In the genomic region with DNA sequence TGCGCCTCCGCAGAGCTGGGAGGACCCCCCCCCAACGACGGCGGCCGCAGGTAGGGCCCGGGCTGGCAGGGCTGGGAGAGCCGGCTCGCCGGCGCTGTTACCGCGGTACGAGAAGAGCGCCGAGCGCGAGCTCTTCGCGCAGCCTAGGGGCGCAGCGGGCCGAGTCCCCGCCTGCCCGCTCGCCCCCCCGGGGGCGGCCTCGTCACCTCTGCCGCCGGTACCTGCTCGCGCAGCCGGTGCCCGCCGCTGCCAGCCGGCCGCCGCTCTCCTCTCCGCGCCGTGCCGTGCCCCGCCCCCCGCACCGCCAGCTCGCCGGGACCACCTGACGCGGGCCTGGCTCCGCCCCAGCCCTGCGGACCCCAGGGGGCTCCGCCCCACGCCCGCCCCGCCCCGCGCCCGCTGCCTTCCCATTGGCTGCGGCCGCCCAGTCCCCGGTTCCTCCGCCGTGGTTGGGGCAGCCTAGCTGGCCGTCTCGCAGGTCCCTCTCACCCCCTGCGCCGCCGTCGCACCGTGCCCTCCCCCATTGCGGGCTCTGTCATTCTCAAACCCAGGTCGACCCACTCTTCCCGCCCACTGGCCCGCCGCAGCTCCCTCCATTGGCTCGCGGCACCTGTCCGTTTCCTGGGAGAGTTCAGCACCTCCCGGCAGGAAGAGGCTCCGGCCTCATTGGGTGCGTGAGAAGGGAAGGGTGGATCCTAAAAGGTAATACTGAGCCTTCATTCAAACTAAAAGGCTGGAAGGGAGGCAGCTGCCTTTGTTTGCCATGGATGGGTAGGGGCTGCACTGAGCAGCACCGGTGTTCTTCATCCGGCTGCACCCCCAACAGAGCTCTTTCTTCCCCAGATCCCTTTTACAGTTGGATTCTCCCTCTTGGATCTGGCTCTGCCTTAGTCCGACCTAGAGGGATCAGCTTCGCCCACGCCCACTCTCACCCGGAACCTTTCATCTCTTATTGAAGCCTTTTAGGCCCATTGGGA, we compare ENCODE assay signal across 8 cellular contexts. TPM values are rescaled to one million over a fixed set of nuclear protein-coding genes. Genes with fewer than 3 reads are reported as not detected.
DNase-seq lines count a peak whose midpoint lies in the region; ATAC-seq, FAIRE-seq and TF ChIP-seq lines count a peak whose summit lies in the region.

Gene MAP3K9 (minus strand): TSS at position 276 of the 977 bp plus-strand sequence. CDS start 342 bp downstream, outside the sequence.

- ATAC-seq in GM19043 (IDR thresholded peaks at IDR 0.05; ENCODE audit: low read depth, unreplicated experiment) (peak; percentile 86), HG03354 (IDR thresholded peaks at IDR 0.05; ENCODE audit: poor library complexity, severe bottlenecking, unreplicated experiment) (peak; percentile 83), HepG2 (peak; percentile 93)
- ATAC-seq in activated CD4-positive, alpha-beta T cell treated with anti-CD3 and anti-CD28 coated beads for 36 hours, result peak; percentile 87

- H3K9me3 ChIP-seq in colonic mucosa (no peaks in the 10 kb centered on the region), HepG2 (ENCODE audit: low read length) (no peaks in the 10 kb centered on the region)

- peak within 1 kb of the TSS; percentile 90 for H3K4me2 ChIP-seq in HepG2 (ENCODE audit: low read depth, low read length)

- DNase-seq in AG20443 (ENCODE audit: low spot score) (peak; percentile 69), NCI-H446 (lab: John Stamatoyannopoulos, UW) (peak; percentile 93 to 97), colonic mucosa (peak; percentile 97), HepG2 (ENCODE audit: low spot score) (peak; percentile 96)
- DNase-seq in activated CD4-positive, alpha-beta T cell treated with anti-CD3 and anti-CD28 coated beads for 36 hours, result peak; percentile 96
- peak; percentile 88 for DNase-seq in stimulated activated CD4-positive, alpha-beta T cell treated with anti-CD3 and anti-CD28 coated beads, Interleukin-4, amount 100 ng/mL, for 1 hour

- no peak within 1 kb of the TSS for H3K4me3 Mint-ChIP-seq in activated CD4-positive, alpha-beta T cell treated with anti-CD3 and anti-CD28 coated beads for 36 hours

- 0 out of 2 replicates have a peak, but pooled peaks have one; percentile 36 for TF ChIP-seq RAD21 in HepG2 (CRISPR knock-in tag; IDR thresholded peaks at IDR 0.05)

- no peaks in the 10 kb centered on the region for H3K9me3 Mint-ChIP-seq in activated CD4-positive, alpha-beta T cell treated with anti-CD3 and anti-CD28 coated beads for 36 hours (ENCODE audit: low read depth)

- no peaks in the 10 kb centered on the region for H3K27me3 Mint-ChIP-seq in activated CD4-positive, alpha-beta T cell treated with anti-CD3 and anti-CD28 coated beads for 36 hours

- TF ChIP-seq CTCF in colonic mucosa (IDR thresholded peaks at IDR 0.05), result no peak
- no peak for TF ChIP-seq CTCF in HepG2 (CRISPR knock-in tag; IDR thresholded peaks at IDR 0.05)

- POLR2A ChIA-PET in activated CD4-positive, alpha-beta T cell treated with anti-CD3 and anti-CD28 coated beads for 36 hours (lab: Charles Lee), result interaction anchor here (0.6 to 3.1 kb wide), 9 partner anchors 8 to 554 kb away, joined by 3 to 8 read pairs (median 3); partner anchors contain the start of gene PCNX1
- POLR2A ChIA-PET in HepG2 (lab: Yijun Ruan, JAX), result interaction anchor here (0.6 to 3.3 kb wide), 9 partner anchors 18 to 513 kb away, joined by 3 to 20 read pairs (median 6); partner anchors contain the start of gene PCNX1

- intact Hi-C loops in activated CD4-positive, alpha-beta T cell treated with anti-CD3 and anti-CD28 coated beads for 36 hours (cut with DNase I, micrococcal nuclease), result loop anchor here (1.0 to 5.0 kb wide), 11 partner anchors 8 to 1412 kb away; partner anchors contain the start of genes COX16 (in 1 of the 2), ERH (in 1 of the 2), MED6 (in 1 of the 2) and PCNX1 (in 1 of the 2)
- intact Hi-C loops in colonic mucosa (cut with DNase I) (no loop called here), HepG2 (cut with micrococcal nuclease; ENCODE audit: unreplicated experiment) (loop anchor here (1.0 to 5.0 kb wide), 3 partner anchors 8 to 167 kb away; partner anchors contain the start of gene TTC9)

- H3K36me3 Mint-ChIP-seq in activated CD4-positive, alpha-beta T cell treated with anti-CD3 and anti-CD28 coated beads for 36 hours (ENCODE audit: low read depth), result peaks cover 2% of the 10 kb centered on the region

- in situ Hi-C loops in HepG2 (cut with HindIII; ENCODE audit: extremely low pct_ligation_motif_present, low pct_unique_long_range_greater_than_20kb), result no loop called here

- peaks cover 26% of the 10 kb centered on the region for H3K79me2 ChIP-seq in HepG2 (ENCODE audit: insufficient read depth, low read length)

- peak; percentile 86 for FAIRE-seq in HepG2 (lab: Jason Lieb, UNC)

- peak; percentile 62 to 79 for TF ChIP-seq POLR2A in HepG2 (IDR thresholded peaks at IDR 0.05; ENCODE audit: insufficient read depth in 1 of 2, low read depth in 2 of 2, low read length in 2 of 2)

- peak within 1 kb of the TSS; percentile 22 for H3K27ac Mint-ChIP-seq in activated CD4-positive, alpha-beta T cell treated with anti-CD3 and anti-CD28 coated beads for 36 hours

- peaks cover 4% of the 10 kb centered on the region for H3K4me1 Mint-ChIP-seq in activated CD4-positive, alpha-beta T cell treated with anti-CD3 and anti-CD28 coated beads for 36 hours

- BruUV-seq in HepG2 (replicated peaks; lab: Mats Ljungman, UMichigan), result no TSS peak

- H2AFZ ChIP-seq in HepG2 (ENCODE audit: low read length), result peak within 1 kb of the TSS; percentile 33

- H3K27me3 ChIP-seq in colonic mucosa, result no peaks in the 10 kb centered on the region
- H3K27me3 ChIP-seq in HepG2 (ENCODE audit: control insufficient read depth in 1 of 2, insufficient read depth in 2 of 2, low read length in 2 of 2), result no peaks in the 10 kb centered on the region; a peak in 1 of 5 replicates

- H3K4me1 ChIP-seq in colonic mucosa (no peaks in the 10 kb centered on the region), HepG2 (ENCODE audit: insufficient read depth, low read length) (peaks cover 56% of the 10 kb centered on the region)

- peak within 1 kb of the TSS; percentile 61 to 77 for H3K9ac ChIP-seq in colonic mucosa (ENCODE audit: low read depth in 2 of 2, low read length in 2 of 2)
- peak within 1 kb of the TSS; percentile 71 for H3K9ac ChIP-seq in HepG2 (ENCODE audit: insufficient read depth, low read depth, low read length)

- peak within 1 kb of the TSS; percentile 85 for H3K4me3 ChIP-seq in colonic mucosa
- peak within 1 kb of the TSS; percentile 83 to 84 (median 83) for H3K4me3 ChIP-seq in HepG2 (replicated peaks in 1 of 3; ENCODE audit: insufficient read depth in 1 of 3, low read depth in 2 of 3, low read length in 3 of 3)

- H4K20me1 ChIP-seq in HepG2 (ENCODE audit: insufficient read depth, low read length), result no peaks in the 10 kb centered on the region; the same call in 1 of the 2 replicates

- H3K36me3 ChIP-seq in colonic mucosa (no peaks in the 10 kb centered on the region), HepG2 (replicated peaks in 1 of 2; ENCODE audit: control insufficient read depth in 1 of 2, insufficient read depth in 2 of 2, low read length in 2 of 2) (no peaks in the 10 kb centered on the region)

- CTCF ChIA-PET in activated CD4-positive, alpha-beta T cell treated with anti-CD3 and anti-CD28 coated beads for 36 hours (lab: Charles Lee), result interaction anchor here (0.6 to 3.6 kb wide), 11 partner anchors 8 to 992 kb away, joined by 3 to 27 read pairs (median 3); partner anchors contain the start of gene PCNX1
- CTCF ChIA-PET in HepG2 (lab: Yijun Ruan, JAX; ENCODE audit: low intra/inter-chr PET ratio, low total read pairs), result no interaction called here

- H3K27ac ChIP-seq in colonic mucosa (peak within 1 kb of the TSS; percentile 84), HepG2 (ENCODE audit: extremely low read length, insufficient read depth, low read length) (peak within 1 kb of the TSS; percentile 70)

- WGBS in HepG2 (ENCODE audit: low lambda C conversion rate), result 0% methylated on average over 12 of the region's 88 CpGs

- no peak for TF ChIP-seq EP300 in HepG2 (IDR thresholded peaks at IDR 0.05; ENCODE audit: low read depth in 2 of 2, low read length in 2 of 2)
- TF ChIP-seq EP300 in HepG2 (CRISPR knock-in tag; IDR thresholded peaks at IDR 0.05; ENCODE audit: borderline replicate concordance), result no peak

TF ChIP-seq in HepG2, 621 proteins besides CTCF, POLR2A, EP300 and RAD21 (continues in another document):
- TF ChIP-seq SP4 (CRISPR knock-in tag; IDR thresholded peaks at IDR 0.05), result peak; percentile 77; the same call in 1 of the 2 replicates
- TF ChIP-seq ZNF564 (CRISPR knock-in tag; IDR thresholded peaks at IDR 0.05), result no peak

RNA-seq across cellular contexts. Expression of gene MAP3K9, which starts in this region (rescaled TPM):
- 1 to 10 TPM; 5.2 to 6.1 TPM for total RNA-seq in activated CD4-positive, alpha-beta T cell treated with anti-CD3 and anti-CD28 coated beads for 36 hours
- total RNA-seq in colonic mucosa (10 to 100 TPM; 10.6 to 13.0 TPM), HepG2 (2016; rRNA removed; fragmentation: Illumina TruSeq; extraction: Trizol) (3.5 and 4.5 TPM in 2 replicates)
- 0.62 and 1.2 TPM in 2 replicates for total RNA-seq in HepG2 (2016; cell fraction: cytosol; rRNA removed; fragmentation: Illumina TruSeq; extraction: Trizol; ENCODE audit: low read depth)
- total RNA-seq in HepG2 (2016; cell fraction: insoluble cytoplasmic fraction; rRNA removed; fragmentation: Illumina TruSeq; extraction: Trizol), result 2.6 and 4.4 TPM in 2 replicates
- total RNA-seq in HepG2 (2016; cell fraction: membrane; rRNA removed; fragmentation: Illumina TruSeq; extraction: Trizol), result 1.3 and 1.6 TPM in 2 replicates
- total RNA-seq in HepG2 (2016; cell fraction: nucleus; rRNA removed; fragmentation: Illumina TruSeq; extraction: Trizol), result 4.5 TPM in 2 replicates
- 4.3 and 4.7 TPM in 2 replicates for polyA plus RNA-seq in HepG2 (2011; rRNA removed)
- 2.9 and 3.0 TPM in 2 replicates for polyA plus RNA-seq in HepG2 (2011; cell fraction: cytosol; rRNA removed)
- 7.1 and 8.3 TPM in 2 replicates for polyA plus RNA-seq in HepG2 (2011; cell fraction: nucleus; rRNA removed)
- polyA plus RNA-seq in HepG2 (2012), result 3.0 and 4.6 TPM in 2 replicates
- polyA plus RNA-seq in HepG2 (2016; cell fraction: cytosol; fragmentation: Illumina TruSeq; extraction: Trizol; ENCODE audit: low read depth), result 0.14 and 0.20 TPM in 2 replicates
- 2.4 and 2.9 TPM in 2 replicates for polyA plus RNA-seq in HepG2 (2016; cell fraction: insoluble cytoplasmic fraction; fragmentation: Illumina TruSeq; extraction: Trizol; ENCODE audit: low read depth)
- polyA plus RNA-seq in HepG2 (2016; cell fraction: membrane; fragmentation: Illumina TruSeq; extraction: Trizol; ENCODE audit: low read depth), result 0.55 and 0.63 TPM in 2 replicates
- 5.0 and 5.3 TPM in 2 replicates for polyA plus RNA-seq in HepG2 (2016; cell fraction: nucleus; fragmentation: Illumina TruSeq; extraction: Trizol; ENCODE audit: insufficient read depth, low read depth)
- polyA minus RNA-seq in HepG2 (2011; rRNA and poly(A)+ RNA removed; ENCODE audit: low replicate concordance), result 5.8 and 6.7 TPM in 2 replicates
- polyA minus RNA-seq in HepG2 (2011; cell fraction: cytosol; rRNA and poly(A)+ RNA removed), result 3.2 TPM in 2 replicates
- polyA minus RNA-seq in HepG2 (2011; cell fraction: nucleus; rRNA and poly(A)+ RNA removed), result 8.8 and 9.2 TPM in 2 replicates

Comparison
In these comparisons a context has a peak if more than half of its experiments do, and no peak if none do; other contexts are left out.
1. Peak in every context shown above with its lines: DNase-seq, ATAC-seq, H3K4me3 ChIP-seq and H3K27ac ChIP-seq.